Comparison of ENCODE assay signal across 1 cellular context in genomic region chr17:44344939-44345496, GRCh38.
TF ChIP-seq lines count a peak whose summit lies in the region.

Gene GRN, plus strand, starts transcription at chr17:44345302. Its CDS starts 3,863 bp downstream, at chr17:44349165.

TF ChIP-seq in GM12878, 131 proteins besides CTCF, POLR2A, EP300 and RAD21 (continued from another document and continues in another):
- no peak for TF ChIP-seq ZBTB33 (IDR thresholded peaks at IDR 0.05)
- TF ChIP-seq ATF3 (IDR thresholded peaks at IDR 0.05; ENCODE audit: borderline replicate concordance, extremely low read depth, low read depth, low read length): peak; percentile 94
- TF ChIP-seq RUNX3 (IDR thresholded peaks at IDR 0.05; ENCODE audit: low read length): no peak; the same call in 1 of the 2 replicates
- no peak for TF ChIP-seq BCL11A (IDR thresholded peaks at IDR 0.05; ENCODE audit: low read depth, low read length)
- TF ChIP-seq RELA (IDR thresholded peaks at IDR 0.05; ENCODE audit: borderline replicate concordance, partially characterized antibody): no peak
- TF ChIP-seq CBX3 (IDR thresholded peaks at IDR 0.05; ENCODE audit: borderline replicate concordance, low read depth): no peak
- TF ChIP-seq IRF4 (IDR thresholded peaks at IDR 0.05; ENCODE audit: low read depth, low read length): no peak
- TF ChIP-seq SREBF1 (IDR thresholded peaks at IDR 0.05; ENCODE audit: low read length): no peak
- no peak for TF ChIP-seq CREM (IDR thresholded peaks at IDR 0.05; ENCODE audit: low read depth)
- peak; percentile 86; the same call in 1 of the 2 replicates for TF ChIP-seq POLR2AphosphoS2 (IDR thresholded peaks at IDR 0.05; ENCODE audit: low read depth, low read length)
- TF ChIP-seq RAD51 (IDR thresholded peaks at IDR 0.05): peak; percentile 99
- TF ChIP-seq LARP7 (IDR thresholded peaks at IDR 0.05): no peak
- no peak for TF ChIP-seq MLLT1 (IDR thresholded peaks at IDR 0.05)
- TF ChIP-seq IRF5 (IDR thresholded peaks at IDR 0.05; ENCODE audit: borderline replicate concordance): no peak
- no peak for TF ChIP-seq CEBPZ (IDR thresholded peaks at IDR 0.05; ENCODE audit: low read depth, low read length)
- peak; percentile 29 for TF ChIP-seq HCFC1 (IDR thresholded peaks at IDR 0.05; ENCODE audit: low read length)
- no peak for TF ChIP-seq BCLAF1 (IDR thresholded peaks at IDR 0.05)
- no peak for TF ChIP-seq ASH2L (IDR thresholded peaks at IDR 0.05; ENCODE audit: borderline replicate concordance, low read depth)
- no peak for TF ChIP-seq E2F4 (IDR thresholded peaks at IDR 0.05; ENCODE audit: low read depth, low read length)
- TF ChIP-seq HDAC6 (IDR thresholded peaks at IDR 0.05; ENCODE audit: unreplicated experiment): no peak
- no peak for TF ChIP-seq MYC (IDR thresholded peaks at IDR 0.05; ENCODE audit: insufficient read depth, insufficient read length, insufficient replicate concordance, low read length, severe bottlenecking)
- no peak for TF ChIP-seq MYB (IDR thresholded peaks at IDR 0.05; ENCODE audit: borderline replicate concordance, low read depth, low read length)
- TF ChIP-seq SPI1 (IDR thresholded peaks at IDR 0.05; ENCODE audit: borderline replicate concordance, insufficient read depth, low read depth, low read length): peak; percentile 39; the same call in 1 of the 2 replicates
- TF ChIP-seq MEF2A (IDR thresholded peaks at IDR 0.05; ENCODE audit: insufficient read depth, low read depth, low read length): no peak
- no peak for TF ChIP-seq NRF1 (conservative IDR thresholded peaks at IDR 0.05; ENCODE audit: low read depth, low read length)
- TF ChIP-seq ZBED1 (IDR thresholded peaks at IDR 0.05; ENCODE audit: borderline replicate concordance): no peak
- TF ChIP-seq JUND (IDR thresholded peaks at IDR 0.05; ENCODE audit: low read depth, low read length): no peak
- no peak for TF ChIP-seq ZNF207 (IDR thresholded peaks at IDR 0.05; ENCODE audit: borderline replicate concordance)
- TF ChIP-seq STAT3 (IDR thresholded peaks at IDR 0.05; ENCODE audit: low read depth, low read length): no peak
- TF ChIP-seq NFXL1 (IDR thresholded peaks at IDR 0.05; ENCODE audit: borderline replicate concordance): no peak
- TF ChIP-seq SMAD1 (IDR thresholded peaks at IDR 0.05; ENCODE audit: low read depth, partially characterized antibody): no peak
- TF ChIP-seq KDM1A (IDR thresholded peaks at IDR 0.05; ENCODE audit: borderline replicate concordance): no peak
- no peak for TF ChIP-seq NR2F1 (conservative IDR thresholded peaks at IDR 0.05)
- TF ChIP-seq IRF3 (IDR thresholded peaks at IDR 0.05): peak; percentile 63; the same call in 1 of the 2 replicates
- no peak for TF ChIP-seq CUX1 (IDR thresholded peaks at IDR 0.05; ENCODE audit: insufficient replicate concordance, low read depth, low read length)
- peak; percentile 34; the same call in 1 of the 2 replicates for TF ChIP-seq ATF7 (IDR thresholded peaks at IDR 0.05; ENCODE audit: low read depth)
- no peak for TF ChIP-seq ZNF384 (IDR thresholded peaks at IDR 0.05; ENCODE audit: borderline replicate concordance, low read depth, low read length)
- no peak for TF ChIP-seq ELK1 (IDR thresholded peaks at IDR 0.05; ENCODE audit: low read depth, low read length)
- TF ChIP-seq BHLHE40 (IDR thresholded peaks at IDR 0.05; ENCODE audit: borderline replicate concordance in 1 of 2, low read depth in 2 of 2, low read length in 1 of 2): no peak; a peak in 2 of 4 replicates
- TF ChIP-seq TARDBP (IDR thresholded peaks at IDR 0.05; ENCODE audit: borderline replicate concordance): peak; percentile 71; the same call in 1 of the 2 replicates
- no peak for TF ChIP-seq SUZ12 (IDR thresholded peaks at IDR 0.05; ENCODE audit: unreplicated experiment)
